In the genomic region with DNA sequence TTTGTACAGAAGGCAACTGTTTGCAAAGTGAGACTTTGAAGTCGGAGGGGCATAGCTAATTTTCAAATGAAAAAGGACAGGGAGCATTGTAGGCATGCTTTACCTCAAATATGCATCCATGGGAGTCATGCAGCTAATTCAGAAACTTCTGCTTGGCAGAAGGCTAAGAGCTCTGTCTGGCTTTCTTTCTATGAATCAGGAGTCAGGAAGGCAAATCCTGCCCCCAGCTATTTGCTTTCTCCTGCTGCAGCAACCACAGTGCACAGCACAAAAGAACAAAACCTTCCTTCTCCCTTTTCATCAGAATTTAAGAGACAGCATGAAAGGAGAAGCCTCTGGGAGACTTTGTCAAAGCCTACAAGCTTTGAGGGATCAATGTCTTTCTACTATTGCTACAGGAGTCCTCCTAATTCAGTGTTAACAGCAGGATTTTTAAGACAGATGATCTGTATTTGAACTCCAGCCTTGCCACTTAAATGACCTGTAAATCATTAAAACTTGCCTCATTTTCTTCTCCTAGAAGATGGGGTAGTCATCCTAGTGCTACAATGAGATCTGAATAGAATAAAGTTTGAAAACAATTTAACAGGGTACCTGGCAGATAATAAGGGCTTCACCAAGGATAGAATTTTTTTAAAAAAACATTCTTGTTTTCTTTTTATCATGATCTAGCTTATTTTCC, we compare ENCODE assay signal across 16 cellular contexts.
DNase-seq lines count a peak whose midpoint lies in the region; ATAC-seq and TF ChIP-seq lines count a peak whose summit lies in the region.
"Had no signal": no experiment of that assay in that cellular context is flagged by ENCODE, and none has a peak within 500 bp of the region (broad histone marks: within the 10 kb centered on the region; RNA-seq: fewer than 3 reads in every experiment).

No MANE protein-coding gene starts in this region.

- TF ChIP-seq CTCF in BJ (IDR thresholded peaks at IDR 0.05; ENCODE audit: insufficient read depth, low read depth, low read length), result no peak
- no peak for TF ChIP-seq CTCF in endodermal cell (conservative IDR thresholded peaks at IDR 0.05)
- TF ChIP-seq CTCF in GM13977 (IDR thresholded peaks at IDR 0.05; ENCODE audit: extremely low read depth, insufficient read depth, missing control alignments), result no peak

- POLR2A ChIA-PET in BJ (lab: Charles Lee), result interaction anchor here (0.7 kb wide), 2 partner anchors 11 to 193 kb away, joined by 3 to 4 read pairs; no protein-coding TSS in a partner anchor

- in situ Hi-C loops in GM13977 (cut with MboI; ENCODE audit: low pct_unique_long_range_greater_than_20kb, low sequenced_read_pairs, unreplicated experiment), result no loop called here

- peak overlapping the region; percentile 75 for H3K27ac ChIP-seq in endodermal cell (ENCODE audit: low read depth, low read length)
- H3K27ac ChIP-seq: colonic mucosa, SJCRH30, tibial artery had no signal

- no peak overlapping the region for H3K4me3 Mint-ChIP-seq in endodermal cell
- H3K4me3 Mint-ChIP-seq: activated CD4-positive, alpha-beta T cell treated with anti-CD3 and anti-CD28 coated beads for 36 hours; CD4-positive, alpha-beta T cell had no signal

- H3K4me1 ChIP-seq in NT2/D1 (ENCODE audit: insufficient read depth, insufficient read length), result peaks cover 6% of the 10 kb centered on the region
- H3K4me1 ChIP-seq in endodermal cell (ENCODE audit: control insufficient read depth, insufficient read depth, low read length), result no peaks in the 10 kb centered on the region
- H3K4me1 ChIP-seq: colonic mucosa, tibial artery had no signal

- H3K9me3 Mint-ChIP-seq in endodermal cell, result peaks cover 6% of the 10 kb centered on the region

- intact Hi-C loops in left cardiac atrium (cut with DNase I), result no loop called here

- DNase-seq in BJ (ENCODE audit: low read depth), result peak; percentile 79
- peak; percentile 13 for DNase-seq in NT2/D1 (ENCODE audit: low read depth, low spot score)
- DNase-seq in endodermal cell, result no peak
- peak; percentile 72 for DNase-seq in myocyte (ENCODE audit: low read depth)
- no peak for DNase-seq in GM13977 (ENCODE audit: low spot score)
- no peak for DNase-seq in left cardiac atrium
- DNase-seq in NK-92 (lab: John Stamatoyannopoulos, UW; ENCODE audit: unreplicated experiment), result no peak
- DNase-seq: activated CD4-positive, alpha-beta T cell treated with anti-CD3 and anti-CD28 coated beads for 36 hours; CD4-positive, alpha-beta T cell; colonic mucosa; hippocampal formation; NCI-H345; right cardiac atrium; SJCRH30; tibial artery had no signal

- no peaks in the 10 kb centered on the region for H3K27me3 ChIP-seq in BJ (ENCODE audit: control insufficient read depth, insufficient read depth, low read length)
- no peaks in the 10 kb centered on the region for H3K27me3 ChIP-seq in NT2/D1 (ENCODE audit: insufficient read depth, insufficient read length)
- no peaks in the 10 kb centered on the region for H3K27me3 ChIP-seq in endodermal cell (ENCODE audit: control insufficient read depth, insufficient read depth, low read length, poor library complexity, severe bottlenecking)
- H3K27me3 ChIP-seq: colonic mucosa, SJCRH30, tibial artery had no signal

- H3K9me3 ChIP-seq in NT2/D1 (ENCODE audit: insufficient read depth, low read length) (no peaks in the 10 kb centered on the region), endodermal cell (ENCODE audit: control insufficient read depth, low read length) (peaks cover 7% of the 10 kb centered on the region)
- H3K9me3 ChIP-seq: colonic mucosa, SJCRH30, tibial artery had no signal

- no peaks in the 10 kb centered on the region; the same call in 1 of the 2 replicates for H3K36me3 ChIP-seq in BJ (ENCODE audit: control insufficient read depth, insufficient read depth, low read length)
- H3K36me3 ChIP-seq in NT2/D1 (ENCODE audit: insufficient read depth, insufficient read length, low read length), result peaks cover 8% of the 10 kb centered on the region
- peaks cover 21% of the 10 kb centered on the region for H3K36me3 ChIP-seq in endodermal cell (ENCODE audit: control insufficient read depth, insufficient read depth, low read length)
- H3K36me3 ChIP-seq: colonic mucosa had no signal

- no peaks in the 10 kb centered on the region for H3K4me1 Mint-ChIP-seq in endodermal cell
- H3K4me1 Mint-ChIP-seq: activated CD4-positive, alpha-beta T cell treated with anti-CD3 and anti-CD28 coated beads for 36 hours had no signal

- no peak overlapping the region; the same call in 1 of the 2 replicates for H3K4me3 ChIP-seq in BJ (ENCODE audit: low read depth, low read length)
- no peak overlapping the region for H3K4me3 ChIP-seq in NT2/D1 (ENCODE audit: insufficient read length, low read depth)
- H3K4me3 ChIP-seq in endodermal cell (ENCODE audit: low read length), result no peak overlapping the region
- H3K4me3 ChIP-seq: colonic mucosa, SJCRH30, tibial artery had no signal

- H3K27ac Mint-ChIP-seq in endodermal cell, result no peak overlapping the region
- H3K27ac Mint-ChIP-seq: activated CD4-positive, alpha-beta T cell treated with anti-CD3 and anti-CD28 coated beads for 36 hours; CD4-positive, alpha-beta T cell had no signal

- H3K9ac ChIP-seq in NT2/D1 (ENCODE audit: insufficient read length, low read depth) (no peak overlapping the region), endodermal cell (ENCODE audit: extremely low read depth, low read length, poor library complexity, severe bottlenecking) (no peak overlapping the region)

- no peak for ATAC-seq in HG02759 (IDR thresholded peaks at IDR 0.05; ENCODE audit: unreplicated experiment)
- ATAC-seq in left cardiac atrium, result no peak
- ATAC-seq: activated CD4-positive, alpha-beta T cell treated with anti-CD3 and anti-CD28 coated beads for 36 hours had no signal

- H3K36me3 Mint-ChIP-seq in endodermal cell (ENCODE audit: low read depth), result peaks cover 58% of the 10 kb centered on the region

- H3K27me3 Mint-ChIP-seq in endodermal cell (ENCODE audit: insufficient read depth), result no peaks in the 10 kb centered on the region
- H3K27me3 Mint-ChIP-seq: CD4-positive, alpha-beta T cell had no signal

- CTCF ChIA-PET in BJ (lab: Yijun Ruan, JAX), result interaction anchor here (1.3 kb wide), 2 partner anchors 9 to 284 kb away, joined by 3 read pairs; no protein-coding TSS in a partner anchor

- WGBS in endodermal cell (ENCODE audit: insufficient coverage in 1 of 2, insufficient read length in 1 of 2), 2 experiments, result 67 to 81% methylated on average over 1 of the region's 1 CpG

Comparison
In these comparisons a context has a peak if more than half of its experiments do, and no peak if none do; other contexts are left out.
1. DNase-seq: peak in BJ (single experiment), NT2/D1 (single experiment) and myocyte (single experiment); none in endodermal cell (single experiment), GM13977 (single experiment), left cardiac atrium (single experiment) and NK-92 (single experiment).